Comparison of ENCODE assay signal across 21 cellular contexts in the genomic region with DNA sequence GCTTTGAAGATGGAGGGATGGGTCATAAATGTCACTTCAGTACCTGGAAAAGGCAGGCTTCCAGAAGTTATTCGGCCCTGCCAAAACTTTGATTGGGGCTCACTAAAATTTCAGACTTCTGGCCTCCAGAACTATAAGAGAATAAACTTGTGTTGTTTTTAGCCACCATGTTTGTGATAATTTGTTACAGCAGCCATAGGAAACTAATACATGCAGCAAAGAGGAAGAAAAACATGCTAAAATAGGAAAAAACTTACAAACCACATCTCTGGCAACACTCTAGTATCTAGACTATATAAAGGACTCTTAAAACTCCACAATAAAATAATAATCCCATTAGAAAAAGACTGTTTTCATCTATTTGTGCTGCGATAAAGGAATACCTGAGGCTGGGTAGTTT. TPM values are rescaled to one million over a fixed set of nuclear protein-coding genes. Genes with fewer than 3 reads are reported as not detected.
DNase-seq lines count a peak whose midpoint lies in the region; ATAC-seq and TF ChIP-seq lines count a peak whose summit lies in the region.
"Had no signal": no experiment of that assay in that cellular context is flagged by ENCODE, and none has a peak within 500 bp of the region (broad histone marks: within the 10 kb centered on the region; RNA-seq: fewer than 3 reads in every experiment).

No MANE protein-coding gene starts in this region.

- peaks cover 72% of the 10 kb centered on the region for H3K36me3 Mint-ChIP-seq in activated CD8-positive, alpha-beta T cell treated with anti-CD3 and anti-CD28 coated beads for 36 hours (ENCODE audit: low read depth)
- peaks cover 47% of the 10 kb centered on the region for H3K36me3 Mint-ChIP-seq in activated CD8-positive, alpha-beta T cell treated with anti-CD3 and anti-CD28 coated beads, Interleukin-2, amount 10 ng/mL, durations not matched to agents 7 days and 5 days (ENCODE audit: low read depth)
- H3K36me3 Mint-ChIP-seq in stimulated activated naive CD8-positive, alpha-beta T cell treated with anti-CD3 and anti-CD28 coated beads, Interleukin-15, Interleukin-2, amounts not matched to agents 100 ng/mL and 50 ng/mL, for 24 hours (ENCODE audit: low read depth): peaks cover 81% of the 10 kb centered on the region
- H3K36me3 Mint-ChIP-seq in activated naive CD8-positive, alpha-beta T cell: peaks cover 31% of the 10 kb centered on the region
- peaks cover 19 to 22% of the 10 kb centered on the region in 2 donors for H3K36me3 Mint-ChIP-seq in CD14-positive monocyte

- DNase-seq in activated CD8-positive, alpha-beta T cell treated with anti-CD3 and anti-CD28 coated beads for 36 hours: no peak
- DNase-seq in activated CD8-positive, alpha-beta T cell treated with anti-CD3 and anti-CD28 coated beads, Interleukin-2, amount 10 ng/mL, durations not matched to agents 7 days and 5 days: no peak
- no peak for DNase-seq in stimulated activated naive CD8-positive, alpha-beta T cell treated with anti-CD3 and anti-CD28 coated beads, Interleukin-15, Interleukin-2, amounts not matched to agents 100 U/mL and 50 U/mL, for 24 hours
- DNase-seq in stimulated activated naive CD8-positive, alpha-beta T cell treated with anti-CD3 and anti-CD28 coated beads, Interleukin-15, amount 100 ng/mL, for 72 hours: no peak
- no peak for DNase-seq in NCI-H1930 (lab: John Stamatoyannopoulos, UW)
- DNase-seq in CD14-positive monocyte (ENCODE audit: low spot score): no peak
- DNase-seq: Calu3; CD8-positive, alpha-beta T cell; DMS153; H7; NCI-H1105; NCI-H2081; NCI-H2171; NCI-H345; NCI-H524; NCI-H774; NK-92 treated with Interleukin-12 subunit alpha and Interleukin-12 subunit beta, amount 100 ng/mL, for 24 hours; SJCRH30 had no signal

- peaks cover 58% of the 10 kb centered on the region for H3K4me1 Mint-ChIP-seq in activated CD8-positive, alpha-beta T cell treated with anti-CD3 and anti-CD28 coated beads for 36 hours (ENCODE audit: low read depth)
- H3K4me1 Mint-ChIP-seq in activated CD8-positive, alpha-beta T cell treated with anti-CD3 and anti-CD28 coated beads, Interleukin-2, amount 10 ng/mL, durations not matched to agents 7 days and 5 days (ENCODE audit: low read depth): peaks cover 18% of the 10 kb centered on the region
- H3K4me1 Mint-ChIP-seq in stimulated activated naive CD8-positive, alpha-beta T cell treated with anti-CD3 and anti-CD28 coated beads, Interleukin-15, Interleukin-2, amounts not matched to agents 100 ng/mL and 50 ng/mL, for 24 hours (ENCODE audit: low read depth): peaks cover 35% of the 10 kb centered on the region
- H3K4me1 Mint-ChIP-seq in activated naive CD8-positive, alpha-beta T cell (ENCODE audit: low read depth): peaks cover 27% of the 10 kb centered on the region
- H3K4me1 Mint-ChIP-seq in stimulated activated naive CD8-positive, alpha-beta T cell treated with anti-CD3 and anti-CD28 coated beads, Interleukin-15, amount 100 ng/mL, for 72 hours: peaks cover 64% of the 10 kb centered on the region
- H3K4me1 Mint-ChIP-seq in CD14-positive monocyte: no peaks in the 10 kb centered on the region

- H3K27me3 Mint-ChIP-seq in activated CD8-positive, alpha-beta T cell treated with anti-CD3 and anti-CD28 coated beads for 36 hours: no peaks in the 10 kb centered on the region
- H3K27me3 Mint-ChIP-seq in activated CD8-positive, alpha-beta T cell treated with anti-CD3 and anti-CD28 coated beads, Interleukin-2, amount 10 ng/mL, durations not matched to agents 7 days and 5 days (ENCODE audit: low read depth): no peaks in the 10 kb centered on the region
- H3K27me3 Mint-ChIP-seq in stimulated activated naive CD8-positive, alpha-beta T cell treated with anti-CD3 and anti-CD28 coated beads, Interleukin-15, Interleukin-2, amounts not matched to agents 100 ng/mL and 50 ng/mL, for 24 hours: no peaks in the 10 kb centered on the region
- no peaks in the 10 kb centered on the region for H3K27me3 Mint-ChIP-seq in activated naive CD8-positive, alpha-beta T cell
- no peaks in the 10 kb centered on the region for H3K27me3 Mint-ChIP-seq in stimulated activated naive CD8-positive, alpha-beta T cell treated with anti-CD3 and anti-CD28 coated beads, Interleukin-15, amount 100 ng/mL, for 72 hours
- H3K27me3 Mint-ChIP-seq in CD14-positive monocyte (ENCODE audit: low read depth in 3 of 3): peaks cover 0 to 2% (median 2%) of the 10 kb centered on the region in 3 donors

- no peak overlapping the region for H3K4me3 Mint-ChIP-seq in activated CD8-positive, alpha-beta T cell treated with anti-CD3 and anti-CD28 coated beads for 36 hours
- H3K4me3 Mint-ChIP-seq in activated CD8-positive, alpha-beta T cell treated with anti-CD3 and anti-CD28 coated beads, Interleukin-2, amount 10 ng/mL, durations not matched to agents 7 days and 5 days: no peak overlapping the region
- peak overlapping the region; percentile 51 for H3K4me3 Mint-ChIP-seq in stimulated activated naive CD8-positive, alpha-beta T cell treated with anti-CD3 and anti-CD28 coated beads, Interleukin-15, Interleukin-2, amounts not matched to agents 100 ng/mL and 50 ng/mL, for 24 hours
- peak overlapping the region; percentile 53 for H3K4me3 Mint-ChIP-seq in activated naive CD8-positive, alpha-beta T cell
- peak overlapping the region in 1 of 2 donors; percentile 52 for H3K4me3 Mint-ChIP-seq in stimulated activated naive CD8-positive, alpha-beta T cell treated with anti-CD3 and anti-CD28 coated beads, Interleukin-15, amount 100 ng/mL, for 72 hours
- H3K4me3 Mint-ChIP-seq in CD14-positive monocyte: no peak overlapping the region
- H3K4me3 Mint-ChIP-seq: CD8-positive, alpha-beta T cell had no signal

- CTCF ChIA-PET in activated CD8-positive, alpha-beta T cell treated with anti-CD3 and anti-CD28 coated beads for 36 hours (lab: Charles Lee): no interaction called here
- CTCF ChIA-PET in activated CD8-positive, alpha-beta T cell treated with anti-CD3 and anti-CD28 coated beads, Interleukin-2, amount 10 ng/mL, durations not matched to agents 7 days and 5 days (lab: Charles Lee): no interaction called here

- H3K27ac Mint-ChIP-seq in activated CD8-positive, alpha-beta T cell treated with anti-CD3 and anti-CD28 coated beads for 36 hours: peak overlapping the region; percentile 93
- no peak overlapping the region for H3K27ac Mint-ChIP-seq in activated CD8-positive, alpha-beta T cell treated with anti-CD3 and anti-CD28 coated beads, Interleukin-2, amount 10 ng/mL, durations not matched to agents 7 days and 5 days
- peak overlapping the region; percentile 84 for H3K27ac Mint-ChIP-seq in stimulated activated naive CD8-positive, alpha-beta T cell treated with anti-CD3 and anti-CD28 coated beads, Interleukin-15, Interleukin-2, amounts not matched to agents 100 ng/mL and 50 ng/mL, for 24 hours
- peak overlapping the region; percentile 86 for H3K27ac Mint-ChIP-seq in activated naive CD8-positive, alpha-beta T cell
- peak overlapping the region; percentile 82 to 96 for H3K27ac Mint-ChIP-seq in stimulated activated naive CD8-positive, alpha-beta T cell treated with anti-CD3 and anti-CD28 coated beads, Interleukin-15, amount 100 ng/mL, for 72 hours
- peak overlapping the region in 1 of 7 donors; percentile 28 for H3K27ac Mint-ChIP-seq in CD14-positive monocyte

- no peak for TF ChIP-seq CTCF in activated CD8-positive, alpha-beta T cell treated with anti-CD3 and anti-CD28 coated beads for 36 hours (IDR thresholded peaks at IDR 0.05)
- no peak for TF ChIP-seq CTCF in CD14-positive monocyte (IDR thresholded peaks at IDR 0.05)

- H3K9me3 Mint-ChIP-seq in activated CD8-positive, alpha-beta T cell treated with anti-CD3 and anti-CD28 coated beads for 36 hours: peaks cover 4% of the 10 kb centered on the region
- H3K9me3 Mint-ChIP-seq in activated CD8-positive, alpha-beta T cell treated with anti-CD3 and anti-CD28 coated beads, Interleukin-2, amount 10 ng/mL, durations not matched to agents 7 days and 5 days (ENCODE audit: insufficient read depth): no peaks in the 10 kb centered on the region
- H3K9me3 Mint-ChIP-seq in stimulated activated naive CD8-positive, alpha-beta T cell treated with anti-CD3 and anti-CD28 coated beads, Interleukin-15, Interleukin-2, amounts not matched to agents 100 ng/mL and 50 ng/mL, for 24 hours: no peaks in the 10 kb centered on the region
- no peaks in the 10 kb centered on the region for H3K9me3 Mint-ChIP-seq in activated naive CD8-positive, alpha-beta T cell (ENCODE audit: low read depth)
- H3K9me3 Mint-ChIP-seq in stimulated activated naive CD8-positive, alpha-beta T cell treated with anti-CD3 and anti-CD28 coated beads, Interleukin-15, amount 100 ng/mL, for 72 hours: peaks cover 0 to 5% of the 10 kb centered on the region in 2 donors
- peaks cover 0 to 2% (median 0%) of the 10 kb centered on the region in 7 donors for H3K9me3 Mint-ChIP-seq in CD14-positive monocyte

- no peak for ATAC-seq in activated CD8-positive, alpha-beta T cell treated with anti-CD3 and anti-CD28 coated beads for 36 hours
- no peak for ATAC-seq in activated CD8-positive, alpha-beta T cell treated with anti-CD3 and anti-CD28 coated beads, Interleukin-2, amount 10 ng/mL, durations not matched to agents 7 days and 5 days
- no peak for ATAC-seq in stimulated activated naive CD8-positive, alpha-beta T cell treated with anti-CD3 and anti-CD28 coated beads, Interleukin-15, Interleukin-2, amounts not matched to agents 100 U/mL and 50 U/mL, for 24 hours
- ATAC-seq in stimulated activated naive CD8-positive, alpha-beta T cell treated with anti-CD3 and anti-CD28 coated beads, Interleukin-15, amount 100 ng/mL, for 72 hours: no peak
- ATAC-seq: Panc1 had no signal

- intact Hi-C loops in activated CD8-positive, alpha-beta T cell treated with anti-CD3 and anti-CD28 coated beads for 36 hours (cut with micrococcal nuclease): no loop called here
- intact Hi-C loops in CD14-positive monocyte (cut with micrococcal nuclease): no loop called here

- POLR2A ChIA-PET in activated CD8-positive, alpha-beta T cell treated with anti-CD3 and anti-CD28 coated beads for 36 hours (lab: Charles Lee): no interaction called here
- POLR2A ChIA-PET in activated CD8-positive, alpha-beta T cell treated with anti-CD3 and anti-CD28 coated beads, Interleukin-2, amount 10 ng/mL, durations not matched to agents 7 days and 5 days (lab: Charles Lee): no interaction called here

RNA-seq across cellular contexts. Expression of gene ADAT2, which starts 9.5 kb away (rescaled TPM):
- total RNA-seq in activated CD8-positive, alpha-beta T cell treated with anti-CD3 and anti-CD28 coated beads for 36 hours: 10 to 100 TPM; 35.9 to 40.8 TPM
- 10 to 100 TPM; 21.4 to 22.0 TPM for total RNA-seq in activated CD8-positive, alpha-beta T cell treated with anti-CD3 and anti-CD28 coated beads, Interleukin-2, amount 10 ng/mL, durations not matched to agents 7 days and 5 days
- polyA plus RNA-seq in CD14-positive monocyte: under 1 TPM; 0.08 to 0.51 TPM

RNA-seq across cellular contexts. Expression of gene PEX3, which starts 9.6 kb away (rescaled TPM):
- 10 to 100 TPM; 24.9 to 33.6 TPM for total RNA-seq in activated CD8-positive, alpha-beta T cell treated with anti-CD3 and anti-CD28 coated beads for 36 hours
- total RNA-seq in activated CD8-positive, alpha-beta T cell treated with anti-CD3 and anti-CD28 coated beads, Interleukin-2, amount 10 ng/mL, durations not matched to agents 7 days and 5 days: 10 to 100 TPM; 14.5 to 15.1 TPM
- polyA plus RNA-seq in CD14-positive monocyte: 1 to 10 TPM; 5.2 to 6.9 TPM

Comparison
In these comparisons a context has a peak if more than half of its experiments do, and no peak if none do; other contexts are left out.
1. H3K4me3 Mint-ChIP-seq: peak in stimulated activated naive CD8-positive, alpha-beta T cell treated with anti-CD3 and anti-CD28 coated beads, Interleukin-15, Interleukin-2, amounts not matched to agents 100 ng/mL and 50 ng/mL, for 24 hours (single experiment) and activated naive CD8-positive, alpha-beta T cell (single experiment); none in activated CD8-positive, alpha-beta T cell treated with anti-CD3 and anti-CD28 coated beads for 36 hours (single experiment), activated CD8-positive, alpha-beta T cell treated with anti-CD3 and anti-CD28 coated beads, Interleukin-2, amount 10 ng/mL, durations not matched to agents 7 days and 5 days (single experiment) and CD14-positive monocyte (0 of 2).